17 cellular contexts compared by ENCODE assay signal in the genomic region with DNA sequence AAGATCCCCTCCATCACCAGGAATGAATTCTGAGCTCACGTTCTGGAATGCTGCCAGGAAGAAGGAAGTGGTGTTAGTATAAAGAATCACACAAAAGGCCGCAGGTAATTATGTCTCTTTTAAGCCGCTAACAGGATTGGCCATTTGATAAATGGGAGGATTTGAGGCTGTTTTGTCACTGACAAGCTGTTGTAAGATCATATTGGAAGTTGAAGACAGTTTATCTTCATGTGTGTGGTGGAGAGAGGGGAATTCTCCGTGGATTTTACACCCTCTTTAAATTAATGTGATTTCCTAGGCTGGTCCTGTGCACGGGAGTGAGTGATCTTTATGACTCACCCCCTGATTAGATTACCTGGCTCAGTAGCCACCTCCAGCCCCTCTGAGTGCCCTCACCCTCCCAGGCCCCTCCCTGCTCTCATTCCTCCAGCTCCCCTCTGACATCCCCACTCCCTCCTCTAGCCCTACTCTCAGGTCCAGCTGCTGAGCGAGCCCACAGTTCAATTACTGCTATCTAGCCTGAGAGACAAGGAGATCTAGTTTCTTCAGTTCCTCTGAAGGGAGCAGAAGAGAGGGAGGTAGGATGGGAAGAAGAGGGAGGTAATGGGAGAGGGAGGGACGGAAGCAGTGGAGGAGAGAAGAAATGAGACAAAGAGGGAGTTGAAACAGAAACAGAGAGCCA.
A peak's percentile ranks its signal among the peaks of the same experiment; 100 is the strongest.
DNase-seq lines count a peak whose midpoint lies in the region; ATAC-seq and TF ChIP-seq lines count a peak whose summit lies in the region.
"Had no signal": no experiment of that assay in that cellular context is flagged by ENCODE, and none has a peak within 500 bp of the region (broad histone marks: within the 10 kb centered on the region; RNA-seq: fewer than 3 reads in every experiment).

No MANE protein-coding gene starts in this region.

- H3K36me3 Mint-ChIP-seq in glutamatergic neuron (ENCODE audit: unreplicated experiment) = no peaks in the 10 kb centered on the region

- intact Hi-C loops in posterior cingulate gyrus (cut with DNase I) = no loop called here

- ATAC-seq in HG03354 (IDR thresholded peaks at IDR 0.05; ENCODE audit: poor library complexity, severe bottlenecking, unreplicated experiment) (no peak), HG02852 (IDR thresholded peaks at IDR 0.05; ENCODE audit: unreplicated experiment) (no peak)

- no peak overlapping the region for H3K4me3 Mint-ChIP-seq in glutamatergic neuron (ENCODE audit: unreplicated experiment)
- H3K4me3 Mint-ChIP-seq: B cell; H9; stimulated activated naive CD8-positive, alpha-beta T cell treated with anti-CD3 and anti-CD28 coated beads, Interleukin-15, Interleukin-2, amounts not matched to agents 100 ng/mL and 50 ng/mL, for 24 hours had no signal

- peak overlapping the region; percentile 38 for H3K27ac Mint-ChIP-seq in glutamatergic neuron (ENCODE audit: unreplicated experiment)
- H3K27ac Mint-ChIP-seq: B cell; H9; stimulated activated naive CD8-positive, alpha-beta T cell treated with anti-CD3 and anti-CD28 coated beads, Interleukin-15, Interleukin-2, amounts not matched to agents 100 ng/mL and 50 ng/mL, for 24 hours had no signal

- no peak for TF ChIP-seq CTCF in glutamatergic neuron (IDR thresholded peaks at IDR 0.05; ENCODE audit: partially characterized antibody, unreplicated experiment)

- H3K9me3 Mint-ChIP-seq in glutamatergic neuron (ENCODE audit: unreplicated experiment) = peaks cover 5% of the 10 kb centered on the region
- H3K9me3 Mint-ChIP-seq: H9; stimulated activated naive CD8-positive, alpha-beta T cell treated with anti-CD3 and anti-CD28 coated beads, Interleukin-15, Interleukin-2, amounts not matched to agents 100 ng/mL and 50 ng/mL, for 24 hours had no signal

- DNase-seq in DMS53 treated with DMSO at 0.1 percent for 48 hours (lab: John Stamatoyannopoulos, UW; ENCODE audit: unreplicated experiment) (peak; percentile 61), NCI-H1105 (lab: John Stamatoyannopoulos, UW) (peak; percentile 36), NCI-H774 (lab: John Stamatoyannopoulos, UW) (peak; percentile 45), glutamatergic neuron (no peak), posterior cingulate gyrus (no peak), HCEC 1CT (no peak)
- DNase-seq: activated CD4-positive, alpha-beta T cell treated with anti-CD3 and anti-CD28 coated beads for 4 hours; activated gamma-delta T cell; amygdala; central memory CD4-positive, alpha-beta T cell; kidney; T1000 had no signal

- peaks cover 40% of the 10 kb centered on the region for H3K4me1 Mint-ChIP-seq in glutamatergic neuron (ENCODE audit: low read depth, unreplicated experiment)

- peaks cover 4% of the 10 kb centered on the region for H3K27me3 Mint-ChIP-seq in glutamatergic neuron (ENCODE audit: unreplicated experiment)

Comparison
In these comparisons a context has a peak if more than half of its experiments do, and no peak if none do; other contexts are left out.
1. DNase-seq: peak in DMS53 treated with DMSO at 0.1 percent for 48 hours (single experiment), NCI-H1105 (single experiment) and NCI-H774 (single experiment); none in glutamatergic neuron (single experiment), posterior cingulate gyrus (0 of 10) and HCEC 1CT (single experiment).